Comparison of ENCODE assay signal across 30 cellular contexts in genomic region chr12:117727301-117727700, GRCh38.
"Had no signal": no experiment of that assay in that cellular context is flagged by ENCODE, and none has a peak within 500 bp of the region (broad histone marks: within the 10 kb centered on the region; RNA-seq: fewer than 3 reads in every experiment).

No MANE protein-coding gene starts in this region.

- H2AFZ ChIP-seq: neural progenitor cell, parathyroid adenoma had no signal

- H3K9me3 Mint-ChIP-seq: natural killer cell treated with Interleukin-12 subunit alpha and Interleukin-12 subunit beta and Interleukin-15 and Interleukin-18, amount 100 ng/mL, for 72 hours; stimulated activated naive CD8-positive, alpha-beta T cell treated with anti-CD3 and anti-CD28 coated beads, Interleukin-15, amount 100 ng/mL, for 72 hours; type B pancreatic cell had no signal

- H3K36me3 Mint-ChIP-seq: natural killer cell treated with Interleukin-12 subunit alpha and Interleukin-12 subunit beta and Interleukin-15 and Interleukin-18, amount 100 ng/mL, for 72 hours; neural progenitor cell; stimulated activated memory B cell treated with anti-CD40 and anti-IgM and Interleukin-4, amounts not matched to agents 10 μg/mL and 1 μg/mL and 100 μg/mL, for 72 hours; type B pancreatic cell had no signal

- H3K9ac ChIP-seq: neural progenitor cell, parathyroid adenoma had no signal

- ATAC-seq: naive thymus-derived CD8-positive, alpha-beta T cell; natural killer cell treated with Interleukin-12 subunit alpha and Interleukin-12 subunit beta and Interleukin-15 and Interleukin-18, amount 100 ng/mL, for 72 hours; psoas muscle; right cardiac atrium; right lobe of liver; stimulated activated memory B cell treated with anti-CD40 and anti-IgM and Interleukin-4, amounts not matched to agents 10 μg/mL and 1 μg/mL and 100 μg/mL, for 72 hours; stimulated activated naive CD8-positive, alpha-beta T cell treated with anti-CD3 and anti-CD28 coated beads, Interleukin-15, amount 100 ng/mL, for 72 hours; stimulated activated naive CD8-positive, alpha-beta T cell treated with anti-CD3 and anti-CD28 coated beads, Interleukin-15, Interleukin-2, amounts not matched to agents 100 U/mL and 50 U/mL, for 24 hours; upper lobe of right lung had no signal

- H3K27ac ChIP-seq: neural progenitor cell, ovary, parathyroid adenoma, psoas muscle, right lobe of liver, sigmoid colon, suprapubic skin, testis, tibial artery, transverse colon, upper lobe of right lung, uterus had no signal

- H3K27ac Mint-ChIP-seq: natural killer cell treated with Interleukin-12 subunit alpha and Interleukin-12 subunit beta and Interleukin-15 and Interleukin-18, amount 100 ng/mL, for 72 hours; nephron progenitor cell; neural progenitor cell; progenitor cell of endocrine pancreas; stimulated activated memory B cell treated with anti-CD40 and anti-IgM and Interleukin-4, amounts not matched to agents 10 μg/mL and 1 μg/mL and 100 μg/mL, for 72 hours; type B pancreatic cell had no signal

- H3K27me3 Mint-ChIP-seq: progenitor cell of endocrine pancreas; stimulated activated memory B cell treated with anti-CD40 and anti-IgM and Interleukin-4, amounts not matched to agents 10 μg/mL and 1 μg/mL and 100 μg/mL, for 72 hours; stimulated activated naive CD8-positive, alpha-beta T cell treated with anti-CD3 and anti-CD28 coated beads, Interleukin-15, amount 100 ng/mL, for 72 hours had no signal

- H3K4me3 ChIP-seq: neural progenitor cell, ovary, psoas muscle, right lobe of liver, sigmoid colon, suprapubic skin, testis, tibial artery, transverse colon, upper lobe of right lung, uterus had no signal

- DNase-seq: naive thymus-derived CD8-positive, alpha-beta T cell; nephron progenitor cell; occipital lobe; ovary; posterior cingulate gyrus; psoas muscle; right cardiac atrium; right lobe of liver; sigmoid colon; small intestine; stimulated activated CD4-positive, alpha-beta T cell treated with anti-CD3 and anti-CD28 coated beads, Interleukin-1b, Interleukin-23, amount 100 ng/mL, for 48 hours; stimulated activated CD4-positive, alpha-beta T cell treated with anti-CD3 and anti-CD28 coated beads, Interleukin-4, amount 100 ng/mL, for 1 hour; stimulated activated CD4-positive, alpha-beta T cell treated with anti-CD3 and anti-CD28 coated beads, Interleukin-4, amount 100 ng/mL, for 4 hours; stimulated activated CD8-positive, alpha-beta memory T cell treated with anti-CD3 and anti-CD28 coated beads, Interleukin-4, amount 100 ng/mL, for 48 hours; stimulated activated naive CD4-positive, alpha-beta T cell; stimulated activated naive CD8-positive, alpha-beta T cell treated with anti-CD3 and anti-CD28 coated beads, Interleukin-15, amount 100 ng/mL, for 72 hours; stimulated activated naive CD8-positive, alpha-beta T cell treated with anti-CD3 and anti-CD28 coated beads, Interleukin-15, Interleukin-2, amounts not matched to agents 100 U/mL and 50 U/mL, for 24 hours; substantia nigra; testis; tibial artery; transverse colon; upper lobe of right lung; uterus had no signal

- H3K4me1 ChIP-seq: parathyroid adenoma, psoas muscle, right lobe of liver, sigmoid colon, suprapubic skin, testis, tibial artery, transverse colon, upper lobe of right lung, uterus had no signal

- H3K4me1 Mint-ChIP-seq: naive thymus-derived CD8-positive, alpha-beta T cell; nephron progenitor cell; neural progenitor cell; stimulated activated memory B cell treated with anti-CD40 and anti-IgM and Interleukin-4, amounts not matched to agents 10 μg/mL and 1 μg/mL and 100 μg/mL, for 72 hours; stimulated activated naive CD8-positive, alpha-beta T cell treated with anti-CD3 and anti-CD28 coated beads, Interleukin-15, amount 100 ng/mL, for 72 hours had no signal

- H3K4me3 Mint-ChIP-seq: naive thymus-derived CD8-positive, alpha-beta T cell; natural killer cell treated with Interleukin-12 subunit alpha and Interleukin-12 subunit beta and Interleukin-15 and Interleukin-18, amount 100 ng/mL, for 72 hours; nephron progenitor cell; neural progenitor cell; stimulated activated memory B cell treated with anti-CD40 and anti-IgM and Interleukin-4, amounts not matched to agents 10 μg/mL and 1 μg/mL and 100 μg/mL, for 72 hours; stimulated activated naive CD8-positive, alpha-beta T cell treated with anti-CD3 and anti-CD28 coated beads, Interleukin-15, amount 100 ng/mL, for 72 hours; type B pancreatic cell had no signal

- H3K36me3 ChIP-seq: neural progenitor cell, ovary, right lobe of liver, sigmoid colon, suprapubic skin, tibial artery, transverse colon, upper lobe of right lung, uterus had no signal

- H3K4me2 ChIP-seq: neural progenitor cell had no signal

- H3K9me3 ChIP-seq: ovary, psoas muscle, right lobe of liver, sigmoid colon, suprapubic skin, testis, tibial artery, transverse colon, upper lobe of right lung, uterus had no signal

- H3K27me3 ChIP-seq: neural progenitor cell, ovary, right lobe of liver, suprapubic skin, testis, tibial artery, transverse colon, upper lobe of right lung, uterus had no signal
